In genomic region chr15:78380143-78380542, GRCh38 we compare ENCODE assay signal across 3 cellular contexts. TPM values are rescaled to one million over a fixed set of nuclear protein-coding genes. Genes with fewer than 3 reads are reported as not detected.
"Had no signal": no experiment of that assay in that cellular context is flagged by ENCODE, and none has a peak within 500 bp of the region (broad histone marks: within the 10 kb centered on the region; RNA-seq: fewer than 3 reads in every experiment).

No MANE protein-coding gene starts in this region.

RNA-seq across cellular contexts. Expression of gene CRABP1, which starts 40.0 kb away (rescaled TPM):
- total RNA-seq: LHCN-M2, M059J, MCF 10A had no signal
